In genomic region chr9:19231126-19232035, GRCh38 we compare ENCODE assay signal across 8 cellular contexts. TPM values are rescaled to one million over a fixed set of nuclear protein-coding genes. Genes with fewer than 3 reads are reported as not detected.
A peak's percentile ranks its signal among the peaks of the same experiment; 100 is the strongest.
DNase-seq lines count a peak whose midpoint lies in the region; ATAC-seq, FAIRE-seq and TF ChIP-seq lines count a peak whose summit lies in the region.

No MANE protein-coding gene starts in this region.

- no peaks in the 10 kb centered on the region for H3K27me3 ChIP-seq in ACC112 (ENCODE audit: insufficient read depth, low read length)
- H3K27me3 ChIP-seq in GM06990 (replicated peaks; ENCODE audit: control insufficient read depth, insufficient read depth, low read length): no peaks in the 10 kb centered on the region
- no peaks in the 10 kb centered on the region for H3K27me3 ChIP-seq in Peyer's patch

- no peak for DNase-seq in GM06990 (ENCODE audit: extremely low read depth, insufficient read length)
- DNase-seq in Peyer's patch: peak in 2 of 3 donors; percentile 26 to 57
- peak; percentile 26 for DNase-seq in epithelial cell of esophagus (ENCODE audit: low read depth)
- peak in 2 of 3 donors; percentile 44 to 70 for DNase-seq in mucosa of descending colon
- DNase-seq in urothelium cell line (ENCODE audit: low spot score): peak; percentile 11
- no peak for DNase-seq in mesenteric fat pad (ENCODE audit: low spot score)

- ATAC-seq in HG02973 (IDR thresholded peaks at IDR 0.05; ENCODE audit: unreplicated experiment): peak; percentile 4
- peak; percentile 15 for ATAC-seq in mucosa of descending colon

- intact Hi-C loops in mucosa of descending colon (cut with DNase I, micrococcal nuclease): no loop called here

- TF ChIP-seq POLR2A in Peyer's patch (IDR thresholded peaks at IDR 0.05): no peak

- H3K9me3 ChIP-seq in Peyer's patch (no peaks in the 10 kb centered on the region), mucosa of descending colon (no peaks in the 10 kb centered on the region)

- H2AFZ ChIP-seq in ACC112 (ENCODE audit: low read length, unreplicated experiment): peak overlapping the region; percentile 58

- FAIRE-seq in urothelium cell line (lab: Jason Lieb, UNC): no peak

- peak overlapping the region; percentile 89; the same call in 1 of the 2 replicates for H3K27ac ChIP-seq in ACC112 (ENCODE audit: low read depth, low read length)
- H3K27ac ChIP-seq in Peyer's patch: peak overlapping the region; percentile 90 to 97 (median 94)

- H3K79me2 ChIP-seq in ACC112 (ENCODE audit: control insufficient read depth, insufficient read depth, low read length, unreplicated experiment): peaks cover 51% of the 10 kb centered on the region

- H3K4me1 ChIP-seq in ACC112 (ENCODE audit: control insufficient read depth, insufficient read depth, low read length, unreplicated experiment): peaks cover 5% of the 10 kb centered on the region
- H3K4me1 ChIP-seq in Peyer's patch: peaks cover 0 to 15% (median 0%) of the 10 kb centered on the region in 4 donors
- H3K4me1 ChIP-seq in mucosa of descending colon (ENCODE audit: low read depth): peaks cover 12% of the 10 kb centered on the region

- H3K4me3 ChIP-seq in ACC112 (ENCODE audit: low read depth, low read length) (peak overlapping the region; percentile 84), GM06990 (replicated peaks; ENCODE audit: low read depth, low read length) (peak overlapping the region; percentile 93), Peyer's patch (peak overlapping the region; percentile 86 to 99 (median 94)), epithelial cell of esophagus (ENCODE audit: low read length) (peak overlapping the region; percentile 47), mucosa of descending colon (peak overlapping the region; percentile 98)

- TF ChIP-seq CTCF in GM06990 (IDR thresholded peaks at IDR 0.05; ENCODE audit: insufficient read depth, low read length, poor library complexity, severe bottlenecking): no peak
- TF ChIP-seq CTCF in Peyer's patch (IDR thresholded peaks at IDR 0.05): no peak
- no peak for TF ChIP-seq CTCF in epithelial cell of esophagus (IDR thresholded peaks at IDR 0.05; ENCODE audit: insufficient read depth, low read depth, low read length, missing control alignments)
- no peak for TF ChIP-seq CTCF in mucosa of descending colon (IDR thresholded peaks at IDR 0.05)

- H3K36me3 ChIP-seq in ACC112 (ENCODE audit: insufficient read depth, low read length) (no peaks in the 10 kb centered on the region), GM06990 (ENCODE audit: control insufficient read depth, insufficient read depth, low read length) (peaks cover 1% of the 10 kb centered on the region; the same call in 1 of the 2 replicates), Peyer's patch (no peaks in the 10 kb centered on the region), mucosa of descending colon (ENCODE audit: low read depth) (no peaks in the 10 kb centered on the region)

RNA-seq across cellular contexts. Expression of gene DENND4C, which starts 0.9 kb away (rescaled TPM):
- total RNA-seq in Peyer's patch (100 to 1,000 TPM in 3 of 4 donors, 10 to 100 TPM in 1; 89.1 to 188 (median 154) TPM), mucosa of descending colon (10 to 100 TPM; 54.7 to 93.0 (median 72.3) TPM), mesenteric fat pad (62.7 TPM)

Comparison
In these comparisons a context has a peak if more than half of its experiments do, and no peak if none do; other contexts are left out.
1. H3K4me3 ChIP-seq: peak in every context shown above with its lines; median percentile 98 in mucosa of descending colon; 94 in Peyer's patch; 93 in GM06990; 84 in ACC112; 47 in epithelial cell of esophagus.
2. DNase-seq: peak in Peyer's patch (2 of 3), epithelial cell of esophagus (single experiment), mucosa of descending colon (2 of 3) and urothelium cell line (single experiment); none in GM06990 (single experiment) and mesenteric fat pad (single experiment).